ENCODE assay signal across 2 cellular contexts in genomic region chr15:25824618-25825017, GRCh38.
TF ChIP-seq lines count a peak whose summit lies in the region.

No MANE protein-coding gene starts in this region.

TF ChIP-seq in HEK293, 187 proteins besides CTCF, POLR2A, EP300 and RAD21:
- TF ChIP-seq ZNF138 (tag by site-specific recombination; IDR thresholded peaks at IDR 0.05; ENCODE audit: borderline replicate concordance), result no peak
- peak; percentile 91 for TF ChIP-seq ZNF677 (tag by site-specific recombination; IDR thresholded peaks at IDR 0.05)

TF ChIP-seq in IMR-90, 13 proteins besides CTCF, POLR2A, EP300 and RAD21:
- TF ChIP-seq CEBPB (IDR thresholded peaks at IDR 0.05; ENCODE audit: low read depth, low read length) (no peak), MAZ (IDR thresholded peaks at IDR 0.05; ENCODE audit: borderline replicate concordance, low read depth, low read length) (no peak), MAFK (IDR thresholded peaks at IDR 0.05; ENCODE audit: low read depth, low read length) (no peak), USF2 (IDR thresholded peaks at IDR 0.05; ENCODE audit: low read depth, low read length) (no peak), BHLHE40 (IDR thresholded peaks at IDR 0.05; ENCODE audit: low read depth, low read length) (no peak), MXI1 (IDR thresholded peaks at IDR 0.05; ENCODE audit: borderline replicate concordance, low read depth, low read length) (no peak), RFX5 (IDR thresholded peaks at IDR 0.05; ENCODE audit: low read depth, low read length) (no peak), CHD1 (IDR thresholded peaks at IDR 0.05; ENCODE audit: low read depth, low read length) (no peak), FOS (IDR thresholded peaks at IDR 0.05; ENCODE audit: low read depth, low read length) (no peak), NFE2L2 (IDR thresholded peaks at IDR 0.05; ENCODE audit: low read depth, low read length) (no peak), ELK1 (IDR thresholded peaks at IDR 0.05; ENCODE audit: borderline replicate concordance, low read depth, low read length) (no peak), RCOR1 (IDR thresholded peaks at IDR 0.05; ENCODE audit: insufficient replicate concordance, low read length) (no peak), SMC3 (IDR thresholded peaks at IDR 0.05; ENCODE audit: low read depth, low read length) (no peak)
TF ChIP-seq in IMR-90: peak in this region for 0.
